ENCODE assay signal across 16 cellular contexts in genomic region chr5:53095222-53095621, GRCh38. TPM values are rescaled to one million over a fixed set of nuclear protein-coding genes. Genes with fewer than 3 reads are reported as not detected.
A peak's percentile ranks its signal among the peaks of the same experiment; 100 is the strongest.
DNase-seq lines count a peak whose midpoint lies in the region; ATAC-seq, FAIRE-seq and TF ChIP-seq lines count a peak whose summit lies in the region.
"Had no signal": no experiment of that assay in that cellular context is flagged by ENCODE, and none has a peak within 500 bp of the region (broad histone marks: within the 10 kb centered on the region; RNA-seq: fewer than 3 reads in every experiment).

No MANE protein-coding gene starts in this region.

- no peak for FAIRE-seq in HepG2 (lab: Jason Lieb, UNC)

- H3K4me1 ChIP-seq in HepG2 (ENCODE audit: insufficient read depth, low read length) = peaks cover 26% of the 10 kb centered on the region
- no peaks in the 10 kb centered on the region for H3K4me1 ChIP-seq in CD8-positive, alpha-beta T cell (ENCODE audit: insufficient read depth, low read length)

- H3K9me3 ChIP-seq in HepG2 (ENCODE audit: low read length) = no peaks in the 10 kb centered on the region
- no peaks in the 10 kb centered on the region for H3K9me3 ChIP-seq in CD8-positive, alpha-beta T cell (ENCODE audit: low read length)
- H3K9me3 ChIP-seq: A549, BLaER1 had no signal

- TF ChIP-seq EP300 in HepG2 (IDR thresholded peaks at IDR 0.05; ENCODE audit: low read depth in 2 of 2, low read length in 2 of 2) = no peak
- TF ChIP-seq EP300 in HepG2 (CRISPR knock-in tag; IDR thresholded peaks at IDR 0.05; ENCODE audit: borderline replicate concordance) = no peak

- TF ChIP-seq POLR2A in HepG2 (IDR thresholded peaks at IDR 0.05; ENCODE audit: insufficient read depth in 1 of 2, low read depth in 2 of 2, low read length in 2 of 2) = no peak

- H3K4me3 Mint-ChIP-seq in CD8-positive, alpha-beta T cell = no peak overlapping the region
- H3K4me3 Mint-ChIP-seq in endothelial cell (ENCODE audit: unreplicated experiment) (no peak overlapping the region), Calu3 (ENCODE audit: low read depth, unreplicated experiment) (no peak overlapping the region)
- H3K4me3 Mint-ChIP-seq: CD14-positive monocyte; CD4-positive, alpha-beta memory T cell; H9 had no signal

- intact Hi-C loops in left ventricle myocardium superior (cut with micrococcal nuclease) (no loop called here), cardiac septum (cut with DNase I) (loop anchor here (2.0 kb wide), 1 partner anchor 36 kb away; no protein-coding TSS in a partner anchor), HepG2 (cut with micrococcal nuclease; ENCODE audit: unreplicated experiment) (loop anchor here (5.0 to 10.0 kb wide), 2 partner anchors 60 to 308 kb away; partner anchors contain the start of genes ITGA1 and PELO), Calu3 (cut with micrococcal nuclease; ENCODE audit: unreplicated experiment) (no loop called here)
- intact Hi-C loops in CD8-positive, alpha-beta T cell (cut with DNase I, micrococcal nuclease) = loop anchor here (5.0 to 10.0 kb wide), 3 partner anchors 308 to 440 kb away; partner anchors contain the start of genes ITGA1 (in 1 of the 2) and PELO (in 1 of the 2)

- CTCF ChIA-PET in HepG2 (lab: Yijun Ruan, JAX; ENCODE audit: low intra/inter-chr PET ratio, low total read pairs) = interaction anchor here (2.1 kb wide), 1 partner anchor 147 kb away, joined by 19 read pairs; no protein-coding TSS in a partner anchor
- CTCF ChIA-PET in CD8-positive, alpha-beta T cell (lab: Charles Lee) = interaction anchor here (0.6 to 7.3 kb wide), 10 partner anchors 10 to 1324 kb away, joined by 3 to 134 read pairs (median 4); no protein-coding TSS in a partner anchor
- CTCF ChIA-PET in Calu3 (lab: Charles Lee) = interaction anchor here (0.9 kb wide), 1 partner anchor 146 kb away, joined by 9 read pairs; no protein-coding TSS in a partner anchor

- no peak overlapping the region for H3K4me2 ChIP-seq in HepG2 (ENCODE audit: low read depth, low read length)
- H3K4me2 ChIP-seq: A549, BLaER1 had no signal

- no peaks in the 10 kb centered on the region for H3K4me1 Mint-ChIP-seq in CD8-positive, alpha-beta T cell (ENCODE audit: low read depth)
- H3K4me1 Mint-ChIP-seq in endothelial cell (ENCODE audit: unreplicated experiment) (peaks cover 2% of the 10 kb centered on the region), Calu3 (ENCODE audit: low read depth, unreplicated experiment) (peaks cover 13% of the 10 kb centered on the region)
- H3K4me1 Mint-ChIP-seq: CD14-positive monocyte had no signal

- POLR2A ChIA-PET in HepG2 (lab: Yijun Ruan, JAX) = interaction anchor here (0.9 kb wide), 1 partner anchor 146 kb away, joined by 3 read pairs; no protein-coding TSS in a partner anchor
- POLR2A ChIA-PET in CD8-positive, alpha-beta T cell (lab: Charles Lee) = interaction anchor here (1.3 to 2.5 kb wide), 2 partner anchors 14 to 146 kb away, joined by 3 to 11 read pairs; partner anchors contain the start of gene MOCS2

- no peak for TF ChIP-seq RAD21 in HepG2 (CRISPR knock-in tag; IDR thresholded peaks at IDR 0.05)

- H3K9ac ChIP-seq in HepG2 (ENCODE audit: insufficient read depth, low read depth, low read length) = no peak overlapping the region
- H3K9ac ChIP-seq: BLaER1 had no signal

- no peaks in the 10 kb centered on the region for H3K9me3 Mint-ChIP-seq in CD8-positive, alpha-beta T cell
- H3K9me3 Mint-ChIP-seq in endothelial cell (ENCODE audit: unreplicated experiment) (no peaks in the 10 kb centered on the region), Calu3 (ENCODE audit: low read depth, unreplicated experiment) (no peaks in the 10 kb centered on the region)
- H3K9me3 Mint-ChIP-seq: CD14-positive monocyte; CD4-positive, alpha-beta memory T cell; H9 had no signal

- in situ Hi-C loops in HepG2 (cut with HindIII; ENCODE audit: extremely low pct_ligation_motif_present, low pct_unique_long_range_greater_than_20kb) = loop anchor here (5.0 kb wide), 1 partner anchor 148 kb away; no protein-coding TSS in a partner anchor

- no peak overlapping the region for H2AFZ ChIP-seq in HepG2 (ENCODE audit: low read length)

- H3K79me2 ChIP-seq in HepG2 (ENCODE audit: insufficient read depth, low read length) = no peaks in the 10 kb centered on the region

- ATAC-seq in left ventricle myocardium superior (peak; percentile 73), HepG2 (no peak)
- no peak for ATAC-seq in CD8-positive, alpha-beta T cell

- H3K27me3 Mint-ChIP-seq in CD8-positive, alpha-beta T cell (ENCODE audit: low read depth) = no peaks in the 10 kb centered on the region
- H3K27me3 Mint-ChIP-seq in endothelial cell (ENCODE audit: unreplicated experiment) = no peaks in the 10 kb centered on the region
- H3K27me3 Mint-ChIP-seq in Calu3 (ENCODE audit: unreplicated experiment) = no peaks in the 10 kb centered on the region
- H3K27me3 Mint-ChIP-seq: CD4-positive, alpha-beta memory T cell had no signal

- 98% methylated on average over 7 of the region's 7 CpGs for WGBS in HepG2 (ENCODE audit: low lambda C conversion rate)

- peaks cover 3% of the 10 kb centered on the region; the same call in 1 of the 2 replicates for H4K20me1 ChIP-seq in HepG2 (ENCODE audit: insufficient read depth, low read length)
- H4K20me1 ChIP-seq: BLaER1 had no signal

- no peak overlapping the region for H3K4me3 ChIP-seq in HepG2 (replicated peaks in 1 of 3; ENCODE audit: insufficient read depth in 1 of 3, low read depth in 2 of 3, low read length in 3 of 3)
- no peak overlapping the region for H3K4me3 ChIP-seq in CD8-positive, alpha-beta T cell (ENCODE audit: low read depth, low read length)
- H3K4me3 ChIP-seq: A549, BLaER1, GM12878 had no signal

- H3K36me3 ChIP-seq in HepG2 (replicated peaks in 1 of 2; ENCODE audit: control insufficient read depth in 1 of 2, insufficient read depth in 2 of 2, low read length in 2 of 2) = peaks cover 4 to 46% of the 10 kb centered on the region in 2 experiments
- peaks cover 11% of the 10 kb centered on the region for H3K36me3 ChIP-seq in CD8-positive, alpha-beta T cell (ENCODE audit: insufficient read depth, low read length)

- H3K36me3 Mint-ChIP-seq in CD8-positive, alpha-beta T cell = peaks cover 32% of the 10 kb centered on the region
- H3K36me3 Mint-ChIP-seq in endothelial cell (ENCODE audit: low read depth, unreplicated experiment) (peaks cover 4% of the 10 kb centered on the region), Calu3 (ENCODE audit: insufficient read depth, unreplicated experiment) (peaks cover 77% of the 10 kb centered on the region)

- no TSS peak for BruUV-seq in HepG2 (replicated peaks; lab: Mats Ljungman, UMichigan)
- BruUV-seq in Calu3 (replicated peaks; lab: Mats Ljungman, UMichigan) = no TSS peak

- H3K27me3 ChIP-seq in HepG2 (ENCODE audit: control insufficient read depth in 1 of 2, insufficient read depth in 2 of 2, low read length in 2 of 2) = no peaks in the 10 kb centered on the region
- no peaks in the 10 kb centered on the region for H3K27me3 ChIP-seq in CD8-positive, alpha-beta T cell (ENCODE audit: insufficient read depth, low read length)
- H3K27me3 ChIP-seq: BLaER1 had no signal

- no peak overlapping the region for H3K27ac Mint-ChIP-seq in CD8-positive, alpha-beta T cell
- no peak overlapping the region for H3K27ac Mint-ChIP-seq in endothelial cell (ENCODE audit: unreplicated experiment)
- no peak overlapping the region for H3K27ac Mint-ChIP-seq in Calu3 (ENCODE audit: unreplicated experiment)
- H3K27ac Mint-ChIP-seq: CD14-positive monocyte, H9 had no signal

- no peak overlapping the region for H3K27ac ChIP-seq in HepG2 (ENCODE audit: extremely low read length, insufficient read depth, low read length)
- no peak overlapping the region for H3K27ac ChIP-seq in CD8-positive, alpha-beta T cell (ENCODE audit: low read depth, low read length)
- H3K27ac ChIP-seq: 22Rv1, A549, BLaER1 had no signal

- TF ChIP-seq CTCF in HepG2 (CRISPR knock-in tag; IDR thresholded peaks at IDR 0.05) (no peak), endothelial cell (IDR thresholded peaks at IDR 0.05; ENCODE audit: unreplicated experiment) (no peak), Calu3 (IDR thresholded peaks at IDR 0.05; ENCODE audit: unreplicated experiment) (no peak)
- TF ChIP-seq CTCF in CD8-positive, alpha-beta T cell (IDR thresholded peaks at IDR 0.05) = no peak

- peak; percentile 9 for DNase-seq in NCI-H1694 treated with DMSO at 0.1 percent for 48 hours (lab: John Stamatoyannopoulos, UW)
- DNase-seq in NCI-H1694 (lab: John Stamatoyannopoulos, UW) = no peak
- no peak for DNase-seq in left ventricle myocardium superior
- no peak for DNase-seq in cardiac septum (ENCODE audit: low spot score)
- no peak for DNase-seq in HepG2 (ENCODE audit: low spot score)
- DNase-seq in CD8-positive, alpha-beta T cell = no peak
- DNase-seq in endothelial cell (ENCODE audit: low spot score) = no peak
- DNase-seq in Calu3 = no peak
- DNase-seq: DMS 273 treated with DMSO at 0.1 percent for 48 hours had no signal

TF ChIP-seq in HepG2, 621 proteins besides CTCF, POLR2A, EP300 and RAD21 (continues in another document):
- 0 out of 2 replicates have a peak, but pooled peaks have one; percentile 35 for TF ChIP-seq POLR2G (IDR thresholded peaks at IDR 0.05; ENCODE audit: low read depth, low read length)

RNA-seq across cellular contexts. Expression of gene MOCS2, which starts 14.3 kb away (rescaled TPM):
- total RNA-seq in left ventricle myocardium superior = 90.5 TPM
- total RNA-seq in cardiac septum = 64.4 TPM
- total RNA-seq in HepG2 (2016; rRNA removed; fragmentation: Illumina TruSeq; extraction: Trizol) = 41.9 and 53.5 TPM in 2 replicates
- total RNA-seq in HepG2 (2016; cell fraction: cytosol; rRNA removed; fragmentation: Illumina TruSeq; extraction: Trizol; ENCODE audit: low read depth) = 13.8 and 14.3 TPM in 2 replicates
- total RNA-seq in HepG2 (2016; cell fraction: insoluble cytoplasmic fraction; rRNA removed; fragmentation: Illumina TruSeq; extraction: Trizol) = 37.8 and 54.2 TPM in 2 replicates
- 36.0 and 36.2 TPM in 2 replicates for total RNA-seq in HepG2 (2016; cell fraction: membrane; rRNA removed; fragmentation: Illumina TruSeq; extraction: Trizol)
- total RNA-seq in HepG2 (2016; cell fraction: nucleus; rRNA removed; fragmentation: Illumina TruSeq; extraction: Trizol) = 20.8 and 22.3 TPM in 2 replicates
- polyA plus RNA-seq in HepG2 (2011; rRNA removed) = 13.3 and 19.2 TPM in 2 replicates
- 9.1 and 14.4 TPM in 2 replicates for polyA plus RNA-seq in HepG2 (2011; cell fraction: cytosol; rRNA removed)
- 6.2 and 10.1 TPM in 2 replicates for polyA plus RNA-seq in HepG2 (2011; cell fraction: nucleus; rRNA removed)
- 24.2 and 29.8 TPM in 2 replicates for polyA plus RNA-seq in HepG2 (2012)
- polyA plus RNA-seq in HepG2 (2016; cell fraction: cytosol; fragmentation: Illumina TruSeq; extraction: Trizol; ENCODE audit: low read depth) = 20.1 and 24.5 TPM in 2 replicates
- 67.1 and 69.6 TPM in 2 replicates for polyA plus RNA-seq in HepG2 (2016; cell fraction: insoluble cytoplasmic fraction; fragmentation: Illumina TruSeq; extraction: Trizol; ENCODE audit: low read depth)
- 45.5 and 45.8 TPM in 2 replicates for polyA plus RNA-seq in HepG2 (2016; cell fraction: membrane; fragmentation: Illumina TruSeq; extraction: Trizol; ENCODE audit: low read depth)
- 32.3 and 36.1 TPM in 2 replicates for polyA plus RNA-seq in HepG2 (2016; cell fraction: nucleus; fragmentation: Illumina TruSeq; extraction: Trizol; ENCODE audit: insufficient read depth, low read depth)
- 3.1 and 8.6 TPM in 2 replicates for polyA minus RNA-seq in HepG2 (2011; rRNA and poly(A)+ RNA removed; ENCODE audit: low replicate concordance)
- polyA minus RNA-seq in HepG2 (2011; cell fraction: cytosol; rRNA and poly(A)+ RNA removed) = 7.5 and 9.3 TPM in 2 replicates
- polyA minus RNA-seq in HepG2 (2011; cell fraction: nucleus; rRNA and poly(A)+ RNA removed) = 16.4 and 23.2 TPM in 2 replicates
- total RNA-seq in CD8-positive, alpha-beta T cell = 10 to 100 TPM; 16.5 to 18.2 TPM
- total RNA-seq in endothelial cell (ENCODE audit: unreplicated experiment) = 29.6 TPM
- 41.3 and 42.6 TPM in 2 replicates for total RNA-seq in Calu3 (2022)

Comparison
In these comparisons a context has a peak if more than half of its experiments do, and no peak if none do; other contexts are left out.
1. intact Hi-C loops: an anchor here in cardiac septum (2.0 kb wide), HepG2 (5.0 to 10.0 kb wide) and CD8-positive, alpha-beta T cell (5.0 to 10.0 kb wide); none called in left ventricle myocardium superior and Calu3.